ENCODE assay signal across 8 cellular contexts in genomic region chr15:83067638-83067962, GRCh38. TPM values are rescaled to one million over a fixed set of nuclear protein-coding genes. Genes with fewer than 3 reads are reported as not detected.
DNase-seq lines count a peak whose midpoint lies in the region; ATAC-seq and TF ChIP-seq lines count a peak whose summit lies in the region.

No MANE protein-coding gene starts in this region.

- peaks cover 22% of the 10 kb centered on the region for H3K4me1 Mint-ChIP-seq in activated naive CD4-positive, alpha-beta T cell treated with anti-CD3 and anti-CD28 coated beads for 36 hours (ENCODE audit: low read depth)
- peaks cover 11% of the 10 kb centered on the region for H3K4me1 Mint-ChIP-seq in memory B cell

- 62 to 74% methylated on average over 8 to 12 of the region's 12 CpGs for WGBS in body of pancreas, 2 donors
- 51 to 55% methylated on average over 12 of the region's 12 CpGs for WGBS in tibial nerve, 2 donors

- intact Hi-C loops in activated naive CD4-positive, alpha-beta T cell treated with anti-CD3 and anti-CD28 coated beads for 36 hours (cut with micrococcal nuclease) = loop anchor here (1.0 to 5.0 kb wide), 9 partner anchors 41 to 1021 kb away; partner anchors contain the start of genes C15orf40, MEX3B, RAMAC and RPS17
- intact Hi-C loops in body of pancreas (cut with DNase I) = no loop called here

- no peaks in the 10 kb centered on the region for H3K27me3 ChIP-seq in body of pancreas
- H3K27me3 ChIP-seq in tibial nerve = no peaks in the 10 kb centered on the region

- peaks cover 9% of the 10 kb centered on the region for H3K36me3 Mint-ChIP-seq in activated naive CD4-positive, alpha-beta T cell treated with anti-CD3 and anti-CD28 coated beads for 36 hours (ENCODE audit: low read depth)
- peaks cover 4% of the 10 kb centered on the region for H3K36me3 Mint-ChIP-seq in memory B cell

- H3K4me3 ChIP-seq in body of pancreas (peak overlapping the region in 1 of 2 donors; percentile 99), tibial nerve (peak overlapping the region; percentile 75 to 100 (median 92))

- POLR2A ChIA-PET in GM10248 (lab: Yijun Ruan, JAX) = interaction anchor here (1.0 kb wide), 1 partner anchor 527 kb away, joined by 3 read pairs; the partner anchor contains the start of gene RPS17

- peak overlapping the region; percentile 27 for H3K27ac Mint-ChIP-seq in activated naive CD4-positive, alpha-beta T cell treated with anti-CD3 and anti-CD28 coated beads for 36 hours
- peak overlapping the region; percentile 23 for H3K27ac Mint-ChIP-seq in memory B cell

- CTCF ChIA-PET in activated naive CD4-positive, alpha-beta T cell treated with anti-CD3 and anti-CD28 coated beads for 36 hours (lab: Charles Lee) = no interaction called here
- CTCF ChIA-PET in GM10248 (lab: Yijun Ruan, JAX) = interaction anchor here (1.4 to 1.9 kb wide), 2 partner anchors 11 to 56 kb away, joined by 6 to 7 read pairs; partner anchors contain the start of gene C15orf40

- no peaks in the 10 kb centered on the region for H3K9me3 ChIP-seq in body of pancreas
- H3K9me3 ChIP-seq in tibial nerve = peaks cover 0 to 10% (median 0%) of the 10 kb centered on the region in 4 donors

- H3K27me3 Mint-ChIP-seq in activated naive CD4-positive, alpha-beta T cell treated with anti-CD3 and anti-CD28 coated beads for 36 hours (ENCODE audit: low read depth) = no peaks in the 10 kb centered on the region
- peaks cover 2% of the 10 kb centered on the region for H3K27me3 Mint-ChIP-seq in memory B cell

- no peaks in the 10 kb centered on the region for H3K36me3 ChIP-seq in body of pancreas (replicated peaks in 1 of 2; ENCODE audit: insufficient read depth in 1 of 2, low read depth in 2 of 2)
- no peaks in the 10 kb centered on the region for H3K36me3 ChIP-seq in tibial nerve

- H3K27ac ChIP-seq in body of pancreas (peak overlapping the region; percentile 30 to 94 (median 82)), tibial nerve (peak overlapping the region; percentile 85 to 98 (median 96))

- no peak for DNase-seq in activated naive CD4-positive, alpha-beta T cell treated with anti-CD3 and anti-CD28 coated beads for 36 hours
- no peak for DNase-seq in activated naive CD4-positive, alpha-beta T cell treated with Interleukin-2 at 50 U/mL for 16 hours
- DNase-seq in body of pancreas = no peak
- DNase-seq in memory B cell (ENCODE audit: low spot score in 2 of 2) = no peak
- DNase-seq in tibial nerve (ENCODE audit: low spot score in 2 of 2) = no peak
- no peak for DNase-seq in effector CD8-positive, alpha-beta T cell (lab: John Stamatoyannopoulos, UW)
- DNase-seq in GM10248 (ENCODE audit: extremely low spot score) = no peak
- DNase-seq in GM19240 (ENCODE audit: insufficient read length, low spot score) = no peak

- no peak for ATAC-seq in body of pancreas
- no peak for ATAC-seq in memory B cell (ENCODE audit: low read depth)

- TF ChIP-seq POLR2A in body of pancreas (IDR thresholded peaks at IDR 0.05) = no peak
- no peak for TF ChIP-seq POLR2A in tibial nerve (IDR thresholded peaks at IDR 0.05)

- no peak for TF ChIP-seq CTCF in body of pancreas (IDR thresholded peaks at IDR 0.05)
- no peak for TF ChIP-seq CTCF in tibial nerve (IDR thresholded peaks at IDR 0.05)
- TF ChIP-seq CTCF in GM10248 (IDR thresholded peaks at IDR 0.05; ENCODE audit: control extremely low read depth, extremely low read depth, low read depth, missing control alignments) = no peak

- peak overlapping the region; percentile 59 for H3K4me3 Mint-ChIP-seq in activated naive CD4-positive, alpha-beta T cell treated with anti-CD3 and anti-CD28 coated beads for 36 hours
- H3K4me3 Mint-ChIP-seq in memory B cell = peak overlapping the region; percentile 76

- TF ChIP-seq EP300 in tibial nerve (IDR thresholded peaks at IDR 0.05) = no peak

- peaks cover 2% of the 10 kb centered on the region for H3K9me3 Mint-ChIP-seq in activated naive CD4-positive, alpha-beta T cell treated with anti-CD3 and anti-CD28 coated beads for 36 hours
- H3K9me3 Mint-ChIP-seq in memory B cell = peaks cover 2% of the 10 kb centered on the region

- H3K4me1 ChIP-seq in body of pancreas (peaks cover 36% of the 10 kb centered on the region), tibial nerve (peaks cover 0 to 43% (median 35%) of the 10 kb centered on the region in 4 donors)

RNA-seq across cellular contexts. Expression of gene BTBD1, which starts 0.5 kb away (rescaled TPM):
- 10 to 100 TPM; 45.2 to 46.1 TPM for total RNA-seq in activated naive CD4-positive, alpha-beta T cell treated with anti-CD3 and anti-CD28 coated beads for 36 hours
- total RNA-seq in body of pancreas = 10 to 100 TPM; 24.4 to 37.9 TPM
- total RNA-seq in tibial nerve = 100 to 1,000 TPM in 2 of 4 donors, 10 to 100 TPM in 2; 79.8 to 105 (median 99.4) TPM

RNA-seq across cellular contexts. Expression of gene TM6SF1, which starts 39.8 kb away (rescaled TPM):
- 1 to 10 TPM; 1.7 to 3.4 TPM for total RNA-seq in activated naive CD4-positive, alpha-beta T cell treated with anti-CD3 and anti-CD28 coated beads for 36 hours
- total RNA-seq in body of pancreas = 1 to 10 TPM; 1.8 to 2.3 TPM
- 10 to 100 TPM in 1 of 4 donors, 1 to 10 TPM in 3; 7.5 to 11.2 (median 9.6) TPM for total RNA-seq in tibial nerve

RNA-seq across cellular contexts. Expression of gene C15orf40, which starts 56.2 kb away (rescaled TPM):
- total RNA-seq in activated naive CD4-positive, alpha-beta T cell treated with anti-CD3 and anti-CD28 coated beads for 36 hours = 10 to 100 TPM; 20.6 to 21.7 TPM
- total RNA-seq in body of pancreas (1 to 10 TPM; 9.3 to 9.6 TPM), tibial nerve (10 to 100 TPM; 13.4 to 21.0 (median 15.4) TPM)
